Comparison of ENCODE assay signal across 2 cellular contexts in the genomic region with DNA sequence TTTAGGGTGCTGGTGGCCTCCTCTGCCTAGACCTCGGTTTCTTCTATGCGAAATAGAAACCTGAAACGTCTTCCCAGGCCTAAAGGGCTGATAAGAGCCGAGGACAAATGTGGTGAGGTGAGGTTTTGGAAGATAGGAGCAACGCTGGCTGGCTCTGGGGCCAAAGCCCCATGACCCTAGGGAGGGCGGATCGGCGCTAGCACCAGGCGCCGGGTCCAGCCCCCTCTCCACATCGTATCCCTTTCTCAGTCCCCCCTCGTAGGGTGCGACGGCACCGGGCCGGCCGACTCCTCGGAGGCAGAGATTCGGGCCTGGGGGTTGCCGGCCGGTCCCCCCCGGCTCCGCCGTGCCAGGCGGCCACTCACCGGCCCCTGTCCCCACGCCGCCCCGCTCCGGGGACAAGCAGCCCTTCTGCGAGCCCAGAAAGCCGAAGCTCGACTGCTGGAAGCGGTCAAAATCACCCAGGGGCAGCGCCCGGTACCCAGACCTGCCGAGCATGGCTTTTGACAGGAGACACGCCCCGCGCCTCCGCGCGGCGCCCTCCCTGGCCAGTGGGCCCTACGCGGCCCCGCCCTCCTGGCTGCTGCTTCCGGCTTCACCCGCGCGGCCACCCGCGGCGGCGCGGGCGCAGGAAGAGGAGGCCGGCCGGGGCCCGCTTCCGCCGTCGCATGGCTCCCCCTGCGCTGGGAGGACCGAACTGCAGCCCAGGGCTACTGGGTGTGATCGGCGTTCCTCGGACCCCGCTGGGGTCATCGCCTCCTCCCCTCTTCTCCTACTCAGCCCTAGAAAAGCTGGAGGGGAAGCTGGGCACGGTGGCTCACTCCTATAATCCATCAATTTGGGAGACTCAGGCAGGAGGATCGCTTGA.
TF ChIP-seq lines count a peak whose summit lies in the region.

A gene with protein sequence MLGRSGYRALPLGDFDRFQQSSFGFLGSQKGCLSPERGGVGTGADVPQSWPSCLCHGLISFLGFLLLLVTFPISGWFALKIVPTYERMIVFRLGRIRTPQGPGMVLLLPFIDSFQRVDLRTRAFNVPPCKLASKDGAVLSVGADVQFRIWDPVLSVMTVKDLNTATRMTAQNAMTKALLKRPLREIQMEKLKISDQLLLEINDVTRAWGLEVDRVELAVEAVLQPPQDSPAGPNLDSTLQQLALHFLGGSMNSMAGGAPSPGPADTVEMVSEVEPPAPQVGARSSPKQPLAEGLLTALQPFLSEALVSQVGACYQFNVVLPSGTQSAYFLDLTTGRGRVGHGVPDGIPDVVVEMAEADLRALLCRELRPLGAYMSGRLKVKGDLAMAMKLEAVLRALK (minus strand): TSS at position 570 of the 868 bp plus-strand sequence. CDS start 72 bp downstream, at position 498.

TF ChIP-seq in IMR-90, 13 proteins besides CTCF, POLR2A, EP300 and RAD21 (continued from another document):
- TF ChIP-seq, protein P1, sequence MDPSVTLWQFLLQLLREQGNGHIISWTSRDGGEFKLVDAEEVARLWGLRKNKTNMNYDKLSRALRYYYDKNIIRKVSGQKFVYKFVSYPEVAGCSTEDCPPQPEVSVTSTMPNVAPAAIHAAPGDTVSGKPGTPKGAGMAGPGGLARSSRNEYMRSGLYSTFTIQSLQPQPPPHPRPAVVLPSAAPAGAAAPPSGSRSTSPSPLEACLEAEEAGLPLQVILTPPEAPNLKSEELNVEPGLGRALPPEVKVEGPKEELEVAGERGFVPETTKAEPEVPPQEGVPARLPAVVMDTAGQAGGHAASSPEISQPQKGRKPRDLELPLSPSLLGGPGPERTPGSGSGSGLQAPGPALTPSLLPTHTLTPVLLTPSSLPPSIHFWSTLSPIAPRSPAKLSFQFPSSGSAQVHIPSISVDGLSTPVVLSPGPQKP (IDR thresholded peaks at IDR 0.05; ENCODE audit: borderline replicate concordance, low read depth, low read length) = no peak
- TF ChIP-seq MXI1 (IDR thresholded peaks at IDR 0.05; ENCODE audit: borderline replicate concordance, low read depth, low read length) (peak; percentile 100), BHLHE40 (IDR thresholded peaks at IDR 0.05; ENCODE audit: low read depth, low read length) (0 out of 2 replicates have a peak, but pooled peaks have one; percentile 7)
- TF ChIP-seq, protein P2, sequence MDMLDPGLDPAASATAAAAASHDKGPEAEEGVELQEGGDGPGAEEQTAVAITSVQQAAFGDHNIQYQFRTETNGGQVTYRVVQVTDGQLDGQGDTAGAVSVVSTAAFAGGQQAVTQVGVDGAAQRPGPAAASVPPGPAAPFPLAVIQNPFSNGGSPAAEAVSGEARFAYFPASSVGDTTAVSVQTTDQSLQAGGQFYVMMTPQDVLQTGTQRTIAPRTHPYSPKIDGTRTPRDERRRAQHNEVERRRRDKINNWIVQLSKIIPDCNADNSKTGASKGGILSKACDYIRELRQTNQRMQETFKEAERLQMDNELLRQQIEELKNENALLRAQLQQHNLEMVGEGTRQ (IDR thresholded peaks at IDR 0.05; ENCODE audit: low read depth, low read length) = no peak

TF ChIP-seq in PFSK-1, 5 proteins besides CTCF, POLR2A, EP300 and RAD21 (continued from another document):
- TF ChIP-seq, protein P3, sequence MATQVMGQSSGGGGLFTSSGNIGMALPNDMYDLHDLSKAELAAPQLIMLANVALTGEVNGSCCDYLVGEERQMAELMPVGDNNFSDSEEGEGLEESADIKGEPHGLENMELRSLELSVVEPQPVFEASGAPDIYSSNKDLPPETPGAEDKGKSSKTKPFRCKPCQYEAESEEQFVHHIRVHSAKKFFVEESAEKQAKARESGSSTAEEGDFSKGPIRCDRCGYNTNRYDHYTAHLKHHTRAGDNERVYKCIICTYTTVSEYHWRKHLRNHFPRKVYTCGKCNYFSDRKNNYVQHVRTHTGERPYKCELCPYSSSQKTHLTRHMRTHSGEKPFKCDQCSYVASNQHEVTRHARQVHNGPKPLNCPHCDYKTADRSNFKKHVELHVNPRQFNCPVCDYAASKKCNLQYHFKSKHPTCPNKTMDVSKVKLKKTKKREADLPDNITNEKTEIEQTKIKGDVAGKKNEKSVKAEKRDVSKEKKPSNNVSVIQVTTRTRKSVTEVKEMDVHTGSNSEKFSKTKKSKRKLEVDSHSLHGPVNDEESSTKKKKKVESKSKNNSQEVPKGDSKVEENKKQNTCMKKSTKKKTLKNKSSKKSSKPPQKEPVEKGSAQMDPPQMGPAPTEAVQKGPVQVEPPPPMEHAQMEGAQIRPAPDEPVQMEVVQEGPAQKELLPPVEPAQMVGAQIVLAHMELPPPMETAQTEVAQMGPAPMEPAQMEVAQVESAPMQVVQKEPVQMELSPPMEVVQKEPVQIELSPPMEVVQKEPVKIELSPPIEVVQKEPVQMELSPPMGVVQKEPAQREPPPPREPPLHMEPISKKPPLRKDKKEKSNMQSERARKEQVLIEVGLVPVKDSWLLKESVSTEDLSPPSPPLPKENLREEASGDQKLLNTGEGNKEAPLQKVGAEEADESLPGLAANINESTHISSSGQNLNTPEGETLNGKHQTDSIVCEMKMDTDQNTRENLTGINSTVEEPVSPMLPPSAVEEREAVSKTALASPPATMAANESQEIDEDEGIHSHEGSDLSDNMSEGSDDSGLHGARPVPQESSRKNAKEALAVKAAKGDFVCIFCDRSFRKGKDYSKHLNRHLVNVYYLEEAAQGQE (IDR thresholded peaks at IDR 0.05; ENCODE audit: insufficient read depth in 1 of 2, low read depth in 2 of 2, low read length in 2 of 2) = peak in 1 of 2 experiments; percentile 26; a peak in 1 of 4 replicates
- TF ChIP-seq TAF1 (IDR thresholded peaks at IDR 0.05; ENCODE audit: borderline replicate concordance, insufficient read depth, low read length) (no peak; the same call in 1 of the 2 replicates), FOXP2 (optimal IDR thresholded peaks at IDR 0.05; ENCODE audit: borderline replicate concordance, extremely low read depth, extremely low read length, insufficient read depth) (peak; percentile 85), SIN3A (IDR thresholded peaks at IDR 0.05; ENCODE audit: borderline replicate concordance, insufficient read depth, low read length) (peak; percentile 76)
